21 cellular contexts compared by ENCODE assay signal in genomic region chr12:125734137-125734536, GRCh38.
DNase-seq lines count a peak whose midpoint lies in the region; ATAC-seq and TF ChIP-seq lines count a peak whose summit lies in the region.
"Had no signal": no experiment of that assay in that cellular context is flagged by ENCODE, and none has a peak within 500 bp of the region (broad histone marks: within the 10 kb centered on the region; RNA-seq: fewer than 3 reads in every experiment).

No MANE protein-coding gene starts in this region.

- H3K9ac ChIP-seq in H9 (ENCODE audit: extremely low read depth, insufficient read length, low read length) (no peak overlapping the region), OCI-LY3 (ENCODE audit: low read length) (no peak overlapping the region)

- H3K36me3 ChIP-seq in OCI-LY3 (replicated peaks; ENCODE audit: low read depth, low read length) = no peaks in the 10 kb centered on the region
- H3K36me3 ChIP-seq in heart left ventricle = no peaks in the 10 kb centered on the region
- H3K36me3 ChIP-seq: esophagus muscularis mucosa, prostate gland, vagina had no signal

- intact Hi-C loops in heart left ventricle (cut with DNase I) = no loop called here

- H3K79me1 ChIP-seq in H9 (ENCODE audit: insufficient read depth, low read depth, low read length, poor library complexity, severe bottlenecking) = no peaks in the 10 kb centered on the region

- peak; percentile 32 for TF ChIP-seq CTCF in C4-2B (conservative IDR thresholded peaks at IDR 0.05)
- peak; percentile 30; the same call in 2 of the 3 replicates for TF ChIP-seq CTCF in H9 (conservative IDR thresholded peaks at IDR 0.05)
- TF ChIP-seq CTCF in OCI-LY3 (IDR thresholded peaks at IDR 0.05; ENCODE audit: low read depth, low read length) = peak; percentile 25; the same call in 1 of the 2 replicates
- peak; percentile 22 for TF ChIP-seq CTCF in epithelial cell of proximal tubule (conservative IDR thresholded peaks at IDR 0.05; ENCODE audit: low read depth, low read length)
- TF ChIP-seq CTCF in heart left ventricle (IDR thresholded peaks at IDR 0.05) = no peak

- no peak overlapping the region for H2BK5ac ChIP-seq in H9 (ENCODE audit: insufficient read length, low read length)

- no peak overlapping the region for H3K18ac ChIP-seq in H9 (ENCODE audit: insufficient read length, low read depth, low read length)

- H3K4me1 Mint-ChIP-seq in H9 = no peaks in the 10 kb centered on the region
- H3K4me1 Mint-ChIP-seq: stimulated activated effector memory CD8-positive, alpha-beta T cell treated with anti-CD3 and anti-CD28 coated beads, Interleukin-12 subunit alpha, Interleukin-12 subunit beta, amount 100 ng/mL, for 72 hours had no signal

- no peaks in the 10 kb centered on the region for H4K20me1 ChIP-seq in H9 (ENCODE audit: control insufficient read depth, insufficient read depth, insufficient read length)
- no peaks in the 10 kb centered on the region for H4K20me1 ChIP-seq in OCI-LY3 (ENCODE audit: insufficient read depth, low read length)

- peaks cover 45 to 46% of the 10 kb centered on the region in 2 experiments for H3K9me3 Mint-ChIP-seq in H9

- no peak overlapping the region for H2AFZ ChIP-seq in H9 (ENCODE audit: low read length)
- no peak overlapping the region for H2AFZ ChIP-seq in OCI-LY3 (ENCODE audit: low read depth, low read length)

- no peak for TF ChIP-seq POLR2A in heart left ventricle (IDR thresholded peaks at IDR 0.05)

- H3K4me3 ChIP-seq in OCI-LY3 (ENCODE audit: low read length) (no peak overlapping the region), epithelial cell of proximal tubule (ENCODE audit: low read depth, low read length) (no peak overlapping the region), heart left ventricle (no peak overlapping the region)
- H3K4me3 ChIP-seq: body of pancreas, esophagus muscularis mucosa, prostate gland, vagina had no signal

- H2BK20ac ChIP-seq in H9 (ENCODE audit: low read depth, low read length, poor library complexity, severe bottlenecking) = no peak overlapping the region

- WGBS in H9 (ENCODE audit: extremely low coverage, insufficient read length, low lambda C conversion rate) = no CpG with 5 or more reads among the region's 1 CpG
- WGBS in heart left ventricle, 4 donors = 38 to 54% (median 44%) methylated on average over 1 of the region's 1 CpG

- H4K5ac ChIP-seq in H9 (ENCODE audit: insufficient read length, low read depth, low read length) = no peak overlapping the region

- H3K27me3 ChIP-seq in H9 (ENCODE audit: insufficient read depth, low read length) = no peaks in the 10 kb centered on the region
- no peaks in the 10 kb centered on the region for H3K27me3 ChIP-seq in OCI-LY3 (ENCODE audit: low read depth, low read length)
- H3K27me3 ChIP-seq in heart left ventricle = no peaks in the 10 kb centered on the region
- H3K27me3 ChIP-seq: body of pancreas, esophagus muscularis mucosa, vagina had no signal

- H4K8ac ChIP-seq in H9 (replicated peaks; ENCODE audit: insufficient read length, low read depth, low read length) = no peak overlapping the region

- H3K36me3 Mint-ChIP-seq in H9 (ENCODE audit: insufficient read depth in 1 of 3, low read depth in 3 of 3) = peaks cover 3 to 11% (median 8%) of the 10 kb centered on the region in 3 experiments; a peak in 4 of 7 replicates
- H3K36me3 Mint-ChIP-seq: CD8-positive, alpha-beta T cell; stimulated activated effector memory CD8-positive, alpha-beta T cell treated with anti-CD3 and anti-CD28 coated beads, Interleukin-12 subunit alpha, Interleukin-12 subunit beta, amount 100 ng/mL, for 72 hours had no signal

- no peak overlapping the region for H3K4me3 Mint-ChIP-seq in H9
- H3K4me3 Mint-ChIP-seq: activated CD8-positive, alpha-beta T cell treated with anti-CD3 and anti-CD28 coated beads, Interleukin-2, amount 10 ng/mL, durations not matched to agents 7 days and 5 days; CD8-positive, alpha-beta T cell; stimulated activated effector memory CD8-positive, alpha-beta T cell treated with anti-CD3 and anti-CD28 coated beads, Interleukin-12 subunit alpha, Interleukin-12 subunit beta, amount 100 ng/mL, for 72 hours had no signal

- no peak overlapping the region for H3K23ac ChIP-seq in H9 (ENCODE audit: insufficient read length, low read depth, low read length)

- no peaks in the 10 kb centered on the region; the same call in none of the 2 replicates for H3K27me3 Mint-ChIP-seq in H9 (ENCODE audit: low read depth)

- no peak overlapping the region for H3K4me2 ChIP-seq in H9 (ENCODE audit: insufficient read depth, insufficient read length, low read length)
- H3K4me2 ChIP-seq in OCI-LY3 (ENCODE audit: low read length) = no peak overlapping the region

- no peak overlapping the region for H3K4ac ChIP-seq in H9 (ENCODE audit: low read depth, low read length)

- H3K4me1 ChIP-seq in H9 (ENCODE audit: insufficient read depth, low read length) = no peaks in the 10 kb centered on the region
- no peaks in the 10 kb centered on the region for H3K4me1 ChIP-seq in OCI-LY3 (ENCODE audit: low read length)
- H3K4me1 ChIP-seq in heart left ventricle = no peaks in the 10 kb centered on the region
- H3K4me1 ChIP-seq: body of pancreas, esophagus muscularis mucosa, prostate gland, vagina had no signal

- no peak overlapping the region for H4K91ac ChIP-seq in H9 (ENCODE audit: insufficient read length, low read depth, low read length)

- H3K14ac ChIP-seq in H9 (ENCODE audit: insufficient read depth, low read length) = no peak overlapping the region

- H3K9me3 ChIP-seq in H9 (ENCODE audit: control insufficient read depth, low read depth, low read length) (peaks cover 6% of the 10 kb centered on the region), OCI-LY3 (ENCODE audit: insufficient read depth, low read length) (peaks cover 8% of the 10 kb centered on the region; the same call in 1 of the 2 replicates), heart left ventricle (peaks cover 0 to 32% (median 3%) of the 10 kb centered on the region in 12 donors)
- H3K9me3 ChIP-seq: body of pancreas, prostate gland, vagina had no signal

- no peak for ATAC-seq in heart left ventricle
- ATAC-seq: activated CD8-positive, alpha-beta T cell treated with anti-CD3 and anti-CD28 coated beads, Interleukin-2, amount 10 ng/mL, durations not matched to agents 7 days and 5 days; body of pancreas; CD8-positive, alpha-beta T cell; stimulated activated effector memory CD8-positive, alpha-beta T cell treated with anti-CD3 and anti-CD28 coated beads, Interleukin-12 subunit alpha, Interleukin-12 subunit beta, amount 100 ng/mL, for 72 hours had no signal

- H2AK5ac ChIP-seq in H9 (ENCODE audit: insufficient read length, low read length) = no peak overlapping the region

- DNase-seq in H9 (no peak), epithelial cell of proximal tubule (ENCODE audit: low read depth) (no peak), COLO829 (ENCODE audit: low spot score) (no peak), heart left ventricle (no peak)
- DNase-seq in stimulated activated CD4-positive, alpha-beta T cell treated with anti-CD3 and anti-CD28 coated beads, Interleukin-4, amount 100 ng/mL, for 4 hours = no peak
- DNase-seq: activated CD4-positive, alpha-beta T cell treated with anti-CD3 and anti-CD28 coated beads for 1 hour; activated CD8-positive, alpha-beta T cell treated with anti-CD3 and anti-CD28 coated beads, Interleukin-2, amount 10 ng/mL, durations not matched to agents 7 days and 5 days; activated gamma-delta T cell treated with Interleukin-2 at 50 U/mL for 16 hours; body of pancreas; CD8-positive, alpha-beta T cell; effector memory CD4-positive, alpha-beta T cell; HCEC 1CT; kidney glomerular epithelial cell; NCI-H510A; SHP77 had no signal

- H2BK120ac ChIP-seq in H9 (ENCODE audit: low read depth, low read length, poor library complexity, severe bottlenecking) = no peak overlapping the region

- no peak overlapping the region for H2BK15ac ChIP-seq in H9 (ENCODE audit: low read depth, low read length)

- no peak overlapping the region for H2BK12ac ChIP-seq in H9 (ENCODE audit: insufficient read length, low read depth, low read length)

- H3K23me2 ChIP-seq in H9 (ENCODE audit: insufficient read length, low read depth, low read length, poor library complexity, severe bottlenecking) = no peaks in the 10 kb centered on the region

- no peak overlapping the region for H3T11ph ChIP-seq in H9 (ENCODE audit: low read length)

- no peak overlapping the region for H3K27ac ChIP-seq in C4-2B
- no peak overlapping the region for H3K27ac ChIP-seq in H9 (ENCODE audit: insufficient read length, low read depth, low read length)
- H3K27ac ChIP-seq in OCI-LY3 (ENCODE audit: low read length) = no peak overlapping the region
- no peak overlapping the region for H3K27ac ChIP-seq in heart left ventricle
- H3K27ac ChIP-seq: body of pancreas, esophagus muscularis mucosa, prostate gland, vagina had no signal

- no peak overlapping the region for H3K27ac Mint-ChIP-seq in H9
- H3K27ac Mint-ChIP-seq: activated CD8-positive, alpha-beta T cell treated with anti-CD3 and anti-CD28 coated beads, Interleukin-2, amount 10 ng/mL, durations not matched to agents 7 days and 5 days; CD8-positive, alpha-beta T cell; stimulated activated effector memory CD8-positive, alpha-beta T cell treated with anti-CD3 and anti-CD28 coated beads, Interleukin-12 subunit alpha, Interleukin-12 subunit beta, amount 100 ng/mL, for 72 hours had no signal

- no peak overlapping the region for H3K56ac ChIP-seq in H9 (ENCODE audit: insufficient read length, low read depth, low read length)

- H3K79me2 ChIP-seq in H9 (ENCODE audit: insufficient read depth, low read length) = no peaks in the 10 kb centered on the region
- H3K79me2 ChIP-seq in OCI-LY3 (ENCODE audit: low read length) = no peaks in the 10 kb centered on the region

Comparison
In these comparisons a context has a peak if more than half of its experiments do, and no peak if none do; other contexts are left out.
1. CTCF ChIP-seq: peak in C4-2B (single experiment), H9 (single experiment), OCI-LY3 (single experiment) and epithelial cell of proximal tubule (single experiment); none in heart left ventricle (0 of 12).